ENCODE assay signal across 8 cellular contexts in genomic region chr5:14992757-14993725, GRCh38.
DNase-seq lines count a peak whose midpoint lies in the region; ATAC-seq lines count a peak whose summit lies in the region.
"Not testable (repeated sequence)": the region's sequence is repeated elsewhere in the genome, so short reads cannot be mapped to it uniquely, and the experiment has no call there.

No MANE protein-coding gene starts in this region.

- not testable (repeated sequence) for H3K36me3 ChIP-seq in muscle layer of duodenum (ENCODE audit: control insufficient read depth in 1 of 2, insufficient read depth in 2 of 2, low read length in 2 of 2)

- H3K4me1 ChIP-seq in muscle layer of duodenum (ENCODE audit: control insufficient read depth in 1 of 2, insufficient read depth in 2 of 2, low read length in 2 of 2): not testable (repeated sequence)

- H3K27me3 ChIP-seq in muscle layer of duodenum (ENCODE audit: low read depth, low read length): not testable (repeated sequence)

- peak; percentile 80 for ATAC-seq in GM19395 (IDR thresholded peaks at IDR 0.05; ENCODE audit: unreplicated experiment)
- peak; percentile 79 for ATAC-seq in HG02852 (IDR thresholded peaks at IDR 0.05; ENCODE audit: unreplicated experiment)

- H3K4me1 Mint-ChIP-seq in activated naive CD8-positive, alpha-beta T cell treated with anti-CD3 and anti-CD28 coated beads for 36 hours: peaks cover 12% of the 10 kb centered on the region

- DNase-seq in DMS53 (lab: John Stamatoyannopoulos, UW) (peak; percentile 9), HT1080 (ENCODE audit: low read depth) (peak; percentile 36)
- DNase-seq in activated CD4-positive, alpha-beta T cell treated with anti-CD3 and anti-CD28 coated beads, Interleukin-2, amount 50 U/mL, for 4 hours: peak; percentile 45 to 53
- peak; percentile 36 for DNase-seq in activated naive CD8-positive, alpha-beta T cell treated with anti-CD3 and anti-CD28 coated beads for 36 hours
- DNase-seq in stimulated activated CD8-positive, alpha-beta memory T cell treated with anti-CD3 and anti-CD28 coated beads, Interleukin-2, amount 100 ng/mL, for 1 hour (ENCODE audit: low read depth in 2 of 2): peak; percentile 10 to 30

- H3K4me3 Mint-ChIP-seq in activated naive CD8-positive, alpha-beta T cell treated with anti-CD3 and anti-CD28 coated beads for 36 hours: peak overlapping the region; percentile 83

- H3K27ac ChIP-seq in muscle layer of duodenum (ENCODE audit: low read length): not testable (repeated sequence)

- not testable (repeated sequence) for H3K27me3 Mint-ChIP-seq in activated naive CD8-positive, alpha-beta T cell treated with anti-CD3 and anti-CD28 coated beads for 36 hours

- not testable (repeated sequence) for H3K36me3 Mint-ChIP-seq in activated naive CD8-positive, alpha-beta T cell treated with anti-CD3 and anti-CD28 coated beads for 36 hours

- not testable (repeated sequence) for H3K9me3 Mint-ChIP-seq in activated naive CD8-positive, alpha-beta T cell treated with anti-CD3 and anti-CD28 coated beads for 36 hours

- peak overlapping the region; percentile 87 for H3K27ac Mint-ChIP-seq in activated naive CD8-positive, alpha-beta T cell treated with anti-CD3 and anti-CD28 coated beads for 36 hours

- peak overlapping the region; percentile 16 to 19 for H3K4me3 ChIP-seq in muscle layer of duodenum (ENCODE audit: low read depth in 1 of 2, low read length in 2 of 2)

- not testable (repeated sequence) for H3K9me3 ChIP-seq in muscle layer of duodenum (ENCODE audit: control insufficient read depth in 1 of 2, low read length in 2 of 2)
